27 cellular contexts compared by ENCODE assay signal in the genomic region with DNA sequence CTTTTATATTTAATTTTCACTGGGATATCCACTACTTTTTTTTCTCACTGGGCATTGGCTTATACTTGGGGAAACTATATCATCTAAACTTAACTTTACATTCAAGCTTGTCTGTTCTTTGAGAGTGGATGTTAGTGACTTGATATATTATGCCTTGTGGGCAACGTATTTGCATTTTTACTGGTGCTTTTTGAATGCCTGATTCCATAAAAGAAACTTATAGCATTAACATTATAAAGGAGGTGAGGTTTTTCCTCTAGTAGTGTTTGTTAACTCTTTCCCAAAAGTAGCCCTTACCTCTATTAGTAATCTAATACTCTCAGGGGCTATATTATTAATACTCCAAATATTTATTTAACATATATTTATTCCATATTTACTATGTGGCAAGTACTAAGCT.
"Had no signal": no experiment of that assay in that cellular context is flagged by ENCODE, and none has a peak within 500 bp of the region (broad histone marks: within the 10 kb centered on the region; RNA-seq: fewer than 3 reads in every experiment).

No MANE protein-coding gene starts in this region.

- H3K36me3 ChIP-seq: gastrocnemius medialis, prostate gland, right atrium auricular region, suprapubic skin, transverse colon, vagina had no signal

- H3K27ac Mint-ChIP-seq: dendritic cell treated with granulocyte-macrophage colony-stimulating factor and Interleukin-4, amounts not matched to agents 40 ng/mL and 50 ng/mL, for 4 days; endodermal cell; memory B cell; naive B cell; nephron progenitor cell; stimulated activated naive CD8-positive, alpha-beta T cell treated with anti-CD3 and anti-CD28 coated beads, Interleukin-15, amount 100 ng/mL, for 72 hours had no signal

- DNase-seq: effector CD8-positive, alpha-beta T cell; endodermal cell; foreskin fibroblast; gastrocnemius medialis; head of caudate nucleus; mucosa of descending colon; naive B cell; nephron progenitor cell; nucleus accumbens; stimulated activated CD4-positive, alpha-beta T cell treated with anti-CD3 and anti-CD28 coated beads, Interleukin-12 subunit alpha, Interleukin-12 subunit beta, amount 100 ng/mL, for 4 hours; stimulated activated CD4-positive, alpha-beta T cell treated with anti-CD3 and anti-CD28 coated beads, Interleukin-1b, Interleukin-23, amount 100 ng/mL, for 48 hours; stimulated activated CD4-positive, alpha-beta T cell treated with anti-CD3 and anti-CD28 coated beads, Interleukin-4, amount 100 ng/mL, for 1 hour; stimulated activated CD8-positive, alpha-beta memory T cell treated with anti-CD3 and anti-CD28 coated beads, Interleukin-4, amount 100 ng/mL, for 48 hours; stimulated activated naive CD4-positive, alpha-beta T cell; stimulated activated naive CD8-positive, alpha-beta T cell treated with anti-CD3 and anti-CD28 coated beads, Interleukin-15, amount 100 ng/mL, for 72 hours; transverse colon had no signal

- H3K36me3 Mint-ChIP-seq: memory B cell, naive B cell had no signal

- H3K4me2 ChIP-seq: smooth muscle cell had no signal

- H3K9me3 ChIP-seq: gastrocnemius medialis, prostate gland, right atrium auricular region, suprapubic skin, vagina had no signal

- H3K4me3 Mint-ChIP-seq: dendritic cell treated with granulocyte-macrophage colony-stimulating factor and Interleukin-4, amounts not matched to agents 40 ng/mL and 50 ng/mL, for 4 days; endodermal cell; memory B cell; naive B cell; nephron progenitor cell; stimulated activated naive CD8-positive, alpha-beta T cell treated with anti-CD3 and anti-CD28 coated beads, Interleukin-15, amount 100 ng/mL, for 72 hours had no signal

- ATAC-seq: esophagus mucosa; gastrocnemius medialis; mucosa of descending colon; sciatic nerve; stimulated activated naive CD8-positive, alpha-beta T cell treated with anti-CD3 and anti-CD28 coated beads, Interleukin-15, amount 100 ng/mL, for 72 hours had no signal

- H3K27me3 Mint-ChIP-seq: dendritic cell treated with granulocyte-macrophage colony-stimulating factor and Interleukin-4, amounts not matched to agents 40 ng/mL and 50 ng/mL, for 4 days; memory B cell; naive B cell; stimulated activated naive CD8-positive, alpha-beta T cell treated with anti-CD3 and anti-CD28 coated beads, Interleukin-15, amount 100 ng/mL, for 72 hours had no signal

- H3K27ac ChIP-seq: epithelial cell of prostate, gastrocnemius medialis, prostate gland, right atrium auricular region, suprapubic skin, transverse colon, vagina had no signal

- H3K4me1 Mint-ChIP-seq: endodermal cell; memory B cell; naive B cell; nephron progenitor cell; stimulated activated naive CD8-positive, alpha-beta T cell treated with anti-CD3 and anti-CD28 coated beads, Interleukin-15, amount 100 ng/mL, for 72 hours had no signal

- H3K4me1 ChIP-seq: gastrocnemius medialis, prostate gland, right atrium auricular region, suprapubic skin, transverse colon, vagina had no signal

- H3K4me3 ChIP-seq: gastrocnemius medialis, lung, mucosa of descending colon, prostate gland, right atrium auricular region, smooth muscle cell, suprapubic skin, transverse colon, vagina had no signal

- H3K9me3 Mint-ChIP-seq: dendritic cell treated with granulocyte-macrophage colony-stimulating factor and Interleukin-4, amounts not matched to agents 40 ng/mL and 50 ng/mL, for 4 days; nephron progenitor cell had no signal

- H3K27me3 ChIP-seq: gastrocnemius medialis, right atrium auricular region, suprapubic skin, transverse colon, vagina had no signal
